In the genomic region with DNA sequence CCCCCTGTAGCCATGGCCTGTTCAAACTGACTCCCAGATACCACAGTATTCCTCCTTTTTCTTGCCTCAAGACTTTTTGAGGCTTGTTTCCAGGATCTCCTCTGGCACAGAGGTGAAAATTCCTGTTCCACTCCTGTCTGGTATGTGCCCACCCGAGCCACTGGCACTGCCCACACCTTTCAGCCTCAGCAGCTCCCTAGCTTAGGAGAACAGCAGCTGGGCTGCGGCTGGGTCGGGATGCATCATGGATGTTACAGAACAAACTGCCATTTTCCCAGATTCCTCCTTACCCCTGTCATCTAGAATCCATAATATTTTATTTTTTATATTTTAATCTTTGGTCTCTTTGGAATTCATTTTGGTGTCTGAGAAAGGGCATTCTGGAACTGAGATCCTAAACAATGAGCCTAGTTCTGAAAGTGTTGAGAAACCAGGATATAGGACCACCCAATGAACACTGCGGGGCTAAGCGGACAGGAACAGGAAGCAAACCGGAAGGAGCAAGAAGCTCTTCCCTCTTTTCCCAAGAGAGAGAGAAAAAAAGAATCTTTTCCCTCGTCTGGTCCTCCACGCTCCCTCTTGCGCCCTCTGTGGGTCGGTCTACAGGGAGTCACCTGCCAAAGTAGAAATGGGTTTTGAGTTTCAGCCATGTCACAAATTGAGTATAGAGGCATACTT, we compare ENCODE assay signal across 9 cellular contexts. TPM values are rescaled to one million over a fixed set of nuclear protein-coding genes. Genes with fewer than 3 reads are reported as not detected.
DNase-seq lines count a peak whose midpoint lies in the region; ATAC-seq and TF ChIP-seq lines count a peak whose summit lies in the region.
"Had no signal": no experiment of that assay in that cellular context is flagged by ENCODE, and none has a peak within 500 bp of the region (broad histone marks: within the 10 kb centered on the region; RNA-seq: fewer than 3 reads in every experiment).

No MANE protein-coding gene starts in this region.

- H3K36me3 Mint-ChIP-seq in CD4-positive, CD25-positive, alpha-beta regulatory T cell = no peaks in the 10 kb centered on the region
- no peaks in the 10 kb centered on the region for H3K36me3 Mint-ChIP-seq in naive B cell

- peaks cover 37% of the 10 kb centered on the region for H3K4me1 ChIP-seq in CD4-positive, CD25-positive, alpha-beta regulatory T cell (ENCODE audit: control insufficient read depth, insufficient read depth, low read length, poor library complexity, severe bottlenecking)

- peaks cover 2% of the 10 kb centered on the region for H3K27me3 ChIP-seq in CD4-positive, CD25-positive, alpha-beta regulatory T cell (ENCODE audit: control insufficient read depth, insufficient read depth, low read length)
- H3K27me3 ChIP-seq in HL-60 (ENCODE audit: insufficient read depth, poor library complexity, severe bottlenecking) = no peaks in the 10 kb centered on the region

- ATAC-seq in CD4-positive, CD25-positive, alpha-beta regulatory T cell (ENCODE audit: low read depth in 2 of 2) = peak; percentile 47 to 65
- ATAC-seq in naive B cell (ENCODE audit: low read depth in 2 of 2) (peak; percentile 54 to 73), HG02642 (IDR thresholded peaks at IDR 0.05; ENCODE audit: poor library complexity, unreplicated experiment) (no peak)

- no peak overlapping the region for H3K27ac ChIP-seq in CD4-positive, CD25-positive, alpha-beta regulatory T cell (ENCODE audit: insufficient read depth, low read length, poor library complexity, severe bottlenecking)
- no peak overlapping the region for H3K27ac ChIP-seq in HL-60 (replicated peaks)

- H3K27ac Mint-ChIP-seq in CD4-positive, CD25-positive, alpha-beta regulatory T cell = peak overlapping the region in 1 of 3 donors; percentile 92
- no peak overlapping the region for H3K27ac Mint-ChIP-seq in naive B cell

- H3K9me3 Mint-ChIP-seq in CD4-positive, CD25-positive, alpha-beta regulatory T cell = peaks cover 0 to 1% (median 0%) of the 10 kb centered on the region in 7 donors
- H3K9me3 Mint-ChIP-seq in naive B cell = peaks cover 0 to 2% (median 0%) of the 10 kb centered on the region in 7 donors

- no peaks in the 10 kb centered on the region for H3K9me3 ChIP-seq in CD4-positive, CD25-positive, alpha-beta regulatory T cell (ENCODE audit: control insufficient read depth in 2 of 2, low read length in 2 of 2)

- H3K4me3 ChIP-seq in CD4-positive, CD25-positive, alpha-beta regulatory T cell (ENCODE audit: low read depth, low read length) = peak overlapping the region; percentile 35
- H3K4me3 ChIP-seq in HL-60 (replicated peaks; ENCODE audit: insufficient read depth, low read length) = no peak overlapping the region

- TF ChIP-seq CTCF in HL-60 (IDR thresholded peaks at IDR 0.05; ENCODE audit: insufficient read depth, low read length) = peak; percentile 86

- peaks cover 9 to 70% (median 31%) of the 10 kb centered on the region in 4 donors for H3K4me1 Mint-ChIP-seq in CD4-positive, CD25-positive, alpha-beta regulatory T cell
- H3K4me1 Mint-ChIP-seq in naive B cell = peaks cover 5 to 6% (median 5%) of the 10 kb centered on the region in 3 donors

- TF ChIP-seq POLR2A in erythroblast (IDR thresholded peaks at IDR 0.05; ENCODE audit: low read length) = no peak

- H3K36me3 ChIP-seq in CD4-positive, CD25-positive, alpha-beta regulatory T cell (ENCODE audit: control insufficient read depth, insufficient read depth, low read length) = no peaks in the 10 kb centered on the region

- H3K27me3 Mint-ChIP-seq in CD4-positive, CD25-positive, alpha-beta regulatory T cell = peaks cover 15% of the 10 kb centered on the region
- peaks cover 39 to 59% (median 55%) of the 10 kb centered on the region in 3 donors for H3K27me3 Mint-ChIP-seq in naive B cell

- peak overlapping the region in 2 of 4 donors; percentile 48 to 62 for H3K4me3 Mint-ChIP-seq in CD4-positive, CD25-positive, alpha-beta regulatory T cell
- no peak overlapping the region for H3K4me3 Mint-ChIP-seq in naive B cell

- peak; percentile 42 to 63 (median 53) for DNase-seq in CD4-positive, CD25-positive, alpha-beta regulatory T cell
- DNase-seq in HL-60 (ENCODE audit: low read depth in 1 of 2, low spot score in 1 of 2) = peak; percentile 64 to 66
- DNase-seq in NOMO-1 treated with DMSO at 0.1 percent for 48 hours (lab: John Stamatoyannopoulos, UW; ENCODE audit: unreplicated experiment) = peak; percentile 72
- peak; percentile 80 for DNase-seq in activated CD8-positive, alpha-beta memory T cell treated with anti-CD3 and anti-CD28 coated beads, Interleukin-2, amount 50 U/mL, for 48 hours
- DNase-seq in erythroblast (lab: John Stamatoyannopoulos, UW) = peak; percentile 52 to 78
- DNase-seq in naive B cell = peak; percentile 45
- peak; percentile 36 to 55 (median 48) for DNase-seq in stimulated activated naive CD4-positive, alpha-beta T cell (lab: John Stamatoyannopoulos, UW)

RNA-seq across cellular contexts. Expression of a gene that starts 12.5 kb away (rescaled TPM):
- total RNA-seq in CD4-positive, CD25-positive, alpha-beta regulatory T cell = not detected
- polyA plus RNA-seq in CD4-positive, CD25-positive, alpha-beta regulatory T cell = not detected
- polyA plus RNA-seq in naive B cell (ENCODE audit: low read depth in 6 of 6) = not detected
- total RNA-seq: activated CD8-positive, alpha-beta memory T cell treated with anti-CD3 and anti-CD28 coated beads for 36 hours had no signal

RNA-seq across cellular contexts. Expression of a gene that starts 36.2 kb away (rescaled TPM):
- total RNA-seq in CD4-positive, CD25-positive, alpha-beta regulatory T cell = not detected
- not detected for polyA plus RNA-seq in CD4-positive, CD25-positive, alpha-beta regulatory T cell
- polyA plus RNA-seq in naive B cell (ENCODE audit: low read depth in 6 of 6) = not detected
- total RNA-seq: activated CD8-positive, alpha-beta memory T cell treated with anti-CD3 and anti-CD28 coated beads for 36 hours had no signal

RNA-seq across cellular contexts. Expression of a gene that starts 39.5 kb away (rescaled TPM):
- total RNA-seq in CD4-positive, CD25-positive, alpha-beta regulatory T cell = not detected
- polyA plus RNA-seq in CD4-positive, CD25-positive, alpha-beta regulatory T cell = not detected
- not detected for polyA plus RNA-seq in naive B cell (ENCODE audit: low read depth in 6 of 6)
- total RNA-seq: activated CD8-positive, alpha-beta memory T cell treated with anti-CD3 and anti-CD28 coated beads for 36 hours had no signal
